Comparison of ENCODE assay signal across 2 cellular contexts in genomic region chr1:1218524-1219200, GRCh38.
TF ChIP-seq lines count a peak whose summit lies in the region.

No MANE protein-coding gene starts in this region.

TF ChIP-seq in HEK293, 187 proteins besides CTCF, POLR2A, EP300 and RAD21:
- 0 out of 2 replicates have a peak, but pooled peaks have one; percentile 6 for TF ChIP-seq ZNF600 (tag by site-specific recombination; IDR thresholded peaks at IDR 0.05)
- no peak for TF ChIP-seq ZIC2 (tag by site-specific recombination; IDR thresholded peaks at IDR 0.05)
- peak; percentile 22; the same call in 1 of the 2 replicates for TF ChIP-seq HIC1 (tag by site-specific recombination; IDR thresholded peaks at IDR 0.05)
- no peak for TF ChIP-seq ZNF776 (tag by site-specific recombination; IDR thresholded peaks at IDR 0.05; ENCODE audit: borderline replicate concordance)
- no peak for TF ChIP-seq ZBTB11 (tag by site-specific recombination; conservative IDR thresholded peaks at IDR 0.05; ENCODE audit: low read depth)

TF ChIP-seq in K562, 482 proteins besides CTCF, POLR2A, EP300 and RAD21:
- TF ChIP-seq RBFOX2 (IDR thresholded peaks at IDR 0.05; ENCODE audit: low read depth, low read length), result peak; percentile 39; the same call in 1 of the 2 replicates
- no peak for TF ChIP-seq SMARCA5 (IDR thresholded peaks at IDR 0.05)
- 0 out of 2 replicates have a peak, but pooled peaks have one; percentile 8 for TF ChIP-seq POLR2G (IDR thresholded peaks at IDR 0.05; ENCODE audit: low read depth, low read length)
